Comparison of ENCODE assay signal across 23 cellular contexts in genomic region chr12:52821826-52822660, GRCh38. TPM values are rescaled to one million over a fixed set of nuclear protein-coding genes. Genes with fewer than 3 reads are reported as not detected.
DNase-seq lines count a peak whose midpoint lies in the region; ATAC-seq and TF ChIP-seq lines count a peak whose summit lies in the region.
"Had no signal": no experiment of that assay in that cellular context is flagged by ENCODE, and none has a peak within 500 bp of the region (broad histone marks: within the 10 kb centered on the region; RNA-seq: fewer than 3 reads in every experiment).

No MANE protein-coding gene starts in this region.

- H3K4me3 ChIP-seq in osteoblast (ENCODE audit: insufficient read depth, low read length) (no peak overlapping the region), vagina (no peak overlapping the region), right cardiac atrium (ENCODE audit: low read length) (no peak overlapping the region), smooth muscle cell (no peak overlapping the region)

- H3K9me3 ChIP-seq in osteoblast (ENCODE audit: low read depth, low read length) (no peaks in the 10 kb centered on the region), vagina (no peaks in the 10 kb centered on the region), right cardiac atrium (ENCODE audit: control insufficient read depth, low read length) (no peaks in the 10 kb centered on the region), smooth muscle cell (replicated peaks; ENCODE audit: low read depth) (no peaks in the 10 kb centered on the region)

- H3K36me3 Mint-ChIP-seq in HFFc6 (ENCODE audit: low read depth) (no peaks in the 10 kb centered on the region), type B pancreatic cell (no peaks in the 10 kb centered on the region)
- no peaks in the 10 kb centered on the region for H3K36me3 Mint-ChIP-seq in activated T-helper 17 cell treated with anti-CD3 and anti-CD28 coated beads, Interleukin-2, amount 50 U/mL, for 72 hours (ENCODE audit: low read depth)
- H3K36me3 Mint-ChIP-seq: activated naive CD4-positive, alpha-beta T cell treated with anti-CD3 and anti-CD28 coated beads, Interleukin-2, amount 50 U/mL, for 72 hours; CD4-positive, alpha-beta memory T cell; naive thymus-derived CD8-positive, alpha-beta T cell had no signal

- H3K4me3 Mint-ChIP-seq in HFFc6 (no peak overlapping the region), type B pancreatic cell (no peak overlapping the region)
- H3K4me3 Mint-ChIP-seq in activated T-helper 17 cell treated with anti-CD3 and anti-CD28 coated beads, Interleukin-2, amount 50 U/mL, for 72 hours = no peak overlapping the region
- H3K4me3 Mint-ChIP-seq: activated T-cell treated with anti-CD3 and anti-CD28 coated beads, Interleukin-2, amount 50 U/mL, for 72 hours; CD4-positive, alpha-beta memory T cell; naive thymus-derived CD8-positive, alpha-beta T cell had no signal

- ATAC-seq in activated T-helper 17 cell treated with anti-CD3 and anti-CD28 coated beads, Interleukin-2, amount 50 U/mL, for 72 hours (replicated peaks) = no peak
- ATAC-seq in right cardiac atrium = no peak
- ATAC-seq: activated naive CD4-positive, alpha-beta T cell treated with anti-CD3 and anti-CD28 coated beads, Interleukin-2, amount 50 U/mL, for 72 hours; activated T-cell treated with anti-CD3 and anti-CD28 coated beads, Interleukin-2, amount 50 U/mL, for 72 hours; foreskin keratinocyte; naive thymus-derived CD8-positive, alpha-beta T cell had no signal

- H3K27ac ChIP-seq in osteoblast (ENCODE audit: low read depth, low read length) (no peak overlapping the region), vagina (no peak overlapping the region), right cardiac atrium (ENCODE audit: low read length) (no peak overlapping the region), smooth muscle cell (ENCODE audit: low read depth) (no peak overlapping the region)
- H3K27ac ChIP-seq: brain microvascular endothelial cell, foreskin keratinocyte had no signal

- H3K27me3 Mint-ChIP-seq in HFFc6 (ENCODE audit: insufficient read depth) (peaks cover 32% of the 10 kb centered on the region), type B pancreatic cell (peaks cover 26% of the 10 kb centered on the region)
- H3K27me3 Mint-ChIP-seq in activated T-helper 17 cell treated with anti-CD3 and anti-CD28 coated beads, Interleukin-2, amount 50 U/mL, for 72 hours = peaks cover 17% of the 10 kb centered on the region

- H3K9ac ChIP-seq in smooth muscle cell (ENCODE audit: low read depth) = no peak overlapping the region

- H3K9me3 Mint-ChIP-seq in HFFc6 = no peaks in the 10 kb centered on the region
- H3K9me3 Mint-ChIP-seq in activated T-helper 17 cell treated with anti-CD3 and anti-CD28 coated beads, Interleukin-2, amount 50 U/mL, for 72 hours = no peaks in the 10 kb centered on the region
- H3K9me3 Mint-ChIP-seq in type B pancreatic cell = no peaks in the 10 kb centered on the region
- H3K9me3 Mint-ChIP-seq: activated naive CD4-positive, alpha-beta T cell treated with anti-CD3 and anti-CD28 coated beads, Interleukin-2, amount 50 U/mL, for 72 hours; activated T-cell treated with anti-CD3 and anti-CD28 coated beads, Interleukin-2, amount 50 U/mL, for 72 hours; CD4-positive, alpha-beta memory T cell; naive thymus-derived CD8-positive, alpha-beta T cell had no signal

- H3K4me1 ChIP-seq in osteoblast (ENCODE audit: insufficient read depth, low read length) = peaks cover 7% of the 10 kb centered on the region
- H3K4me1 ChIP-seq in vagina = no peaks in the 10 kb centered on the region
- H3K4me1 ChIP-seq in right cardiac atrium (ENCODE audit: control insufficient read depth, insufficient read depth, low read length) = no peaks in the 10 kb centered on the region
- H3K4me1 ChIP-seq in smooth muscle cell (ENCODE audit: low read depth) = peaks cover 31% of the 10 kb centered on the region
- H3K4me1 ChIP-seq: foreskin keratinocyte had no signal

- in situ Hi-C loops in ACHN (cut with HindIII; ENCODE audit: low pct_ligation_motif_present, low pct_unique_long_range_greater_than_20kb, low sequenced_read_pairs) = no loop called here

- no peaks in the 10 kb centered on the region for H4K20me1 ChIP-seq in osteoblast (ENCODE audit: insufficient read depth, low read length)
- H4K20me1 ChIP-seq in smooth muscle cell (ENCODE audit: low read depth) = no peaks in the 10 kb centered on the region

- H3F3A ChIP-seq in smooth muscle cell (ENCODE audit: low read depth) = no peaks in the 10 kb centered on the region

- H3K4me2 ChIP-seq in osteoblast (ENCODE audit: insufficient read depth, low read length) (peak overlapping the region; percentile 27), smooth muscle cell (no peak overlapping the region)

- H3K27me3 ChIP-seq in osteoblast (ENCODE audit: insufficient read depth, low read length) = peaks cover 22% of the 10 kb centered on the region
- no peaks in the 10 kb centered on the region for H3K27me3 ChIP-seq in vagina
- H3K27me3 ChIP-seq in right cardiac atrium (ENCODE audit: control insufficient read depth, insufficient read depth) = no peaks in the 10 kb centered on the region
- H3K27me3 ChIP-seq in smooth muscle cell (ENCODE audit: low read depth) = peaks cover 7% of the 10 kb centered on the region

- no peak for TF ChIP-seq POLR2A in vagina (IDR thresholded peaks at IDR 0.05)

- H3K79me2 ChIP-seq in osteoblast (ENCODE audit: insufficient read depth, low read length) (no peaks in the 10 kb centered on the region), smooth muscle cell (ENCODE audit: low read depth) (no peaks in the 10 kb centered on the region)

- TF ChIP-seq CTCF in HFFc6 (IDR thresholded peaks at IDR 0.05) (no peak), osteoblast (IDR thresholded peaks at IDR 0.05; ENCODE audit: extremely low read depth, low read depth, low read length) (no peak), vagina (IDR thresholded peaks at IDR 0.05) (no peak), smooth muscle cell (IDR thresholded peaks at IDR 0.05; ENCODE audit: borderline replicate concordance, insufficient read depth, poor library complexity, severe bottlenecking) (no peak), type B pancreatic cell (conservative IDR thresholded peaks at IDR 0.05) (no peak)

- H3K27ac Mint-ChIP-seq in HFFc6 (no peak overlapping the region), type B pancreatic cell (no peak overlapping the region)
- H3K27ac Mint-ChIP-seq in activated T-helper 17 cell treated with anti-CD3 and anti-CD28 coated beads, Interleukin-2, amount 50 U/mL, for 72 hours = peak overlapping the region; percentile 41
- H3K27ac Mint-ChIP-seq: activated T-cell treated with anti-CD3 and anti-CD28 coated beads, Interleukin-2, amount 50 U/mL, for 72 hours; progenitor cell of endocrine pancreas had no signal

- H3K4me1 Mint-ChIP-seq in HFFc6 (ENCODE audit: low read depth) (peaks cover 18% of the 10 kb centered on the region), type B pancreatic cell (ENCODE audit: unreplicated experiment) (peaks cover 15% of the 10 kb centered on the region)
- H3K4me1 Mint-ChIP-seq in activated T-helper 17 cell treated with anti-CD3 and anti-CD28 coated beads, Interleukin-2, amount 50 U/mL, for 72 hours = no peaks in the 10 kb centered on the region

- H3K36me3 ChIP-seq in osteoblast (ENCODE audit: insufficient read depth, low read length) (no peaks in the 10 kb centered on the region), vagina (no peaks in the 10 kb centered on the region), smooth muscle cell (ENCODE audit: low read depth) (no peaks in the 10 kb centered on the region)
- H3K36me3 ChIP-seq: brain microvascular endothelial cell had no signal

- 85% methylated on average over 10 of the region's 10 CpGs for WGBS in right cardiac atrium
- 96% methylated on average over 10 of the region's 10 CpGs for WGBS in smooth muscle cell (ENCODE audit: low lambda C conversion rate)

- intact Hi-C loops in vagina (cut with DNase I) (no loop called here), right cardiac atrium (cut with DNase I) (no loop called here)

- H2AFZ ChIP-seq in osteoblast (ENCODE audit: low read length) (peak overlapping the region; percentile 42), smooth muscle cell (ENCODE audit: low read depth) (no peak overlapping the region)

- DNase-seq in ACHN (peak; percentile 22), HFFc6 (peak; percentile 18), osteoblast (ENCODE audit: insufficient read length, low spot score, missing footprints) (peak; percentile 89), vagina (ENCODE audit: extremely low spot score in 2 of 2) (no peak), right cardiac atrium (no peak), smooth muscle cell (lab: John Stamatoyannopoulos, UW; ENCODE audit: unreplicated experiment) (no peak), type B pancreatic cell (ENCODE audit: extremely low spot score, unreplicated experiment) (no peak)
- DNase-seq: activated T-cell treated with anti-CD3 and anti-CD28 coated beads, Interleukin-2, amount 50 U/mL, for 72 hours; brain microvascular endothelial cell; CD4-positive, alpha-beta memory T cell; DMS53; foreskin keratinocyte; hippocampal formation; kidney; mesenchymal stem cell; naive thymus-derived CD8-positive, alpha-beta T cell; NCI-H1105; NCI-H524 treated with DMSO at 0.1 percent for 48 hours; T-helper 9 cell had no signal

RNA-seq across cellular contexts. Expression of gene KRT4, which starts 8.1 kb away (rescaled TPM):
- total RNA-seq in HFFc6 (2021; fragmentation: NEBNext Ultra II Directional; extraction: Animal tissue kit (Norgen Biotek cat#: 25700)) = under 1 TPM in 4 of 6 experiments, not detected in 2; 0.18 to 0.31 (median 0.30) TPM
- not detected for total RNA-seq in activated T-helper 17 cell treated with anti-CD3 and anti-CD28 coated beads, Interleukin-2, amount 50 U/mL, for 72 hours
- total RNA-seq in osteoblast (not detected in 2 replicates), vagina (354 TPM), right cardiac atrium (not detected), smooth muscle cell (0.45 TPM in 1 of 2 replicates, not detected in the other), type B pancreatic cell (ENCODE audit: low replicate concordance) (1,276 and 3,134 TPM in 2 replicates)
- polyA plus RNA-seq in right cardiac atrium (0.20 TPM), smooth muscle cell (not detected in 2 replicates)
- total RNA-seq: activated naive CD4-positive, alpha-beta T cell treated with anti-CD3 and anti-CD28 coated beads, Interleukin-2, amount 50 U/mL, for 72 hours; CD4-positive, alpha-beta memory T cell; kidney; naive thymus-derived CD8-positive, alpha-beta T cell; OCI-LY7 had no signal
- polyA plus RNA-seq: CD4-positive, alpha-beta memory T cell; naive thymus-derived CD8-positive, alpha-beta T cell had no signal

RNA-seq across cellular contexts. Expression of gene KRT79, which starts 12.1 kb away (rescaled TPM):
- not detected for total RNA-seq in HFFc6 (2021; fragmentation: NEBNext Ultra II Directional; extraction: Animal tissue kit (Norgen Biotek cat#: 25700))
- under 1 TPM in 1 of 2 donors, not detected in 1; 0.82 TPM for total RNA-seq in activated T-helper 17 cell treated with anti-CD3 and anti-CD28 coated beads, Interleukin-2, amount 50 U/mL, for 72 hours
- not detected in 2 replicates for total RNA-seq in osteoblast
- 1.7 TPM for total RNA-seq in vagina
- total RNA-seq in right cardiac atrium = not detected
- 0.09 TPM for polyA plus RNA-seq in right cardiac atrium
- total RNA-seq in smooth muscle cell = 0.85 and 3.4 TPM in 2 replicates
- polyA plus RNA-seq in smooth muscle cell = 4.1 and 5.5 TPM in 2 replicates
- not detected in 2 replicates for total RNA-seq in type B pancreatic cell (ENCODE audit: low replicate concordance)
- total RNA-seq: CD4-positive, alpha-beta memory T cell; foreskin keratinocyte; kidney; naive thymus-derived CD8-positive, alpha-beta T cell; OCI-LY7; progenitor cell of endocrine pancreas had no signal
- polyA plus RNA-seq: CD4-positive, alpha-beta memory T cell; foreskin keratinocyte; naive thymus-derived CD8-positive, alpha-beta T cell had no signal

RNA-seq across cellular contexts. Expression of gene KRT3, which starts 26.1 kb away (rescaled TPM):
- total RNA-seq in HFFc6 (2021; fragmentation: NEBNext Ultra II Directional; extraction: Animal tissue kit (Norgen Biotek cat#: 25700)) = not detected
- not detected for total RNA-seq in activated T-helper 17 cell treated with anti-CD3 and anti-CD28 coated beads, Interleukin-2, amount 50 U/mL, for 72 hours
- total RNA-seq in osteoblast (not detected in 2 replicates), vagina (not detected), right cardiac atrium (not detected), smooth muscle cell (not detected in 2 replicates), type B pancreatic cell (ENCODE audit: low replicate concordance) (0.68 and 2.3 TPM in 2 replicates)
- polyA plus RNA-seq in right cardiac atrium (not detected), smooth muscle cell (not detected in 2 replicates)
- total RNA-seq: activated T-cell treated with anti-CD3 and anti-CD28 coated beads, Interleukin-2, amount 50 U/mL, for 72 hours; CD4-positive, alpha-beta memory T cell; foreskin keratinocyte; kidney; naive thymus-derived CD8-positive, alpha-beta T cell; OCI-LY7; progenitor cell of endocrine pancreas had no signal
- polyA plus RNA-seq: CD4-positive, alpha-beta memory T cell; foreskin keratinocyte; naive thymus-derived CD8-positive, alpha-beta T cell had no signal

RNA-seq across cellular contexts. Expression of gene KRT78, which starts 26.8 kb away (rescaled TPM):
- total RNA-seq in HFFc6 (2021; fragmentation: NEBNext Ultra II Directional; extraction: Animal tissue kit (Norgen Biotek cat#: 25700)) = under 1 TPM in 1 of 6 experiments, not detected in 5; 0.30 TPM
- total RNA-seq in activated T-helper 17 cell treated with anti-CD3 and anti-CD28 coated beads, Interleukin-2, amount 50 U/mL, for 72 hours = not detected
- total RNA-seq in osteoblast (not detected in 2 replicates), vagina (89.1 TPM), right cardiac atrium (not detected), smooth muscle cell (1.2 and 2.7 TPM in 2 replicates), type B pancreatic cell (ENCODE audit: low replicate concordance) (14.7 and 29.1 TPM in 2 replicates)
- polyA plus RNA-seq in right cardiac atrium (0.02 TPM), smooth muscle cell (1.6 TPM in 1 of 2 replicates, not detected in the other)
- total RNA-seq: activated naive CD4-positive, alpha-beta T cell treated with anti-CD3 and anti-CD28 coated beads, Interleukin-2, amount 50 U/mL, for 72 hours; activated T-cell treated with anti-CD3 and anti-CD28 coated beads, Interleukin-2, amount 50 U/mL, for 72 hours; CD4-positive, alpha-beta memory T cell; kidney; naive thymus-derived CD8-positive, alpha-beta T cell; OCI-LY7; progenitor cell of endocrine pancreas had no signal
- polyA plus RNA-seq: CD4-positive, alpha-beta memory T cell; naive thymus-derived CD8-positive, alpha-beta T cell had no signal

RNA-seq across cellular contexts. Expression of gene KRT76, which starts 44.9 kb away (rescaled TPM):
- not detected for total RNA-seq in HFFc6 (2021; fragmentation: NEBNext Ultra II Directional; extraction: Animal tissue kit (Norgen Biotek cat#: 25700))
- not detected for total RNA-seq in activated T-helper 17 cell treated with anti-CD3 and anti-CD28 coated beads, Interleukin-2, amount 50 U/mL, for 72 hours
- total RNA-seq in osteoblast (not detected in 2 replicates), vagina (not detected), right cardiac atrium (not detected), smooth muscle cell (not detected in 2 replicates), type B pancreatic cell (ENCODE audit: low replicate concordance) (not detected in 2 replicates)
- polyA plus RNA-seq in right cardiac atrium (not detected), smooth muscle cell (not detected in 2 replicates)
- total RNA-seq: activated naive CD4-positive, alpha-beta T cell treated with anti-CD3 and anti-CD28 coated beads, Interleukin-2, amount 50 U/mL, for 72 hours; activated T-cell treated with anti-CD3 and anti-CD28 coated beads, Interleukin-2, amount 50 U/mL, for 72 hours; CD4-positive, alpha-beta memory T cell; foreskin keratinocyte; kidney; naive thymus-derived CD8-positive, alpha-beta T cell; OCI-LY7; progenitor cell of endocrine pancreas had no signal
- polyA plus RNA-seq: CD4-positive, alpha-beta memory T cell; naive thymus-derived CD8-positive, alpha-beta T cell had no signal

Comparison
In these comparisons a context has a peak if more than half of its experiments do, and no peak if none do; other contexts are left out.
1. DNase-seq: peak in ACHN (single experiment), HFFc6 (single experiment) and osteoblast (single experiment); none in vagina (0 of 2), right cardiac atrium (0 of 3), smooth muscle cell (single experiment) and type B pancreatic cell (single experiment).
2. RNA of gene KRT4, which starts 8.1 kb away (total RNA-seq): 1,276 to 3,134 TPM in type B pancreatic cell and 354 TPM in vagina (single experiment); 0.18 to 0.31 TPM in HFFc6, not detected in activated T-helper 17 cell treated with anti-CD3 and anti-CD28 coated beads, Interleukin-2, amount 50 U/mL, for 72 hours, not detected in osteoblast, not detected in right cardiac atrium and 0.45 TPM in smooth muscle cell; every median in the first group is over 100 times any median in the second.